Comparison of ENCODE assay signal across 13 cellular contexts in the genomic region with DNA sequence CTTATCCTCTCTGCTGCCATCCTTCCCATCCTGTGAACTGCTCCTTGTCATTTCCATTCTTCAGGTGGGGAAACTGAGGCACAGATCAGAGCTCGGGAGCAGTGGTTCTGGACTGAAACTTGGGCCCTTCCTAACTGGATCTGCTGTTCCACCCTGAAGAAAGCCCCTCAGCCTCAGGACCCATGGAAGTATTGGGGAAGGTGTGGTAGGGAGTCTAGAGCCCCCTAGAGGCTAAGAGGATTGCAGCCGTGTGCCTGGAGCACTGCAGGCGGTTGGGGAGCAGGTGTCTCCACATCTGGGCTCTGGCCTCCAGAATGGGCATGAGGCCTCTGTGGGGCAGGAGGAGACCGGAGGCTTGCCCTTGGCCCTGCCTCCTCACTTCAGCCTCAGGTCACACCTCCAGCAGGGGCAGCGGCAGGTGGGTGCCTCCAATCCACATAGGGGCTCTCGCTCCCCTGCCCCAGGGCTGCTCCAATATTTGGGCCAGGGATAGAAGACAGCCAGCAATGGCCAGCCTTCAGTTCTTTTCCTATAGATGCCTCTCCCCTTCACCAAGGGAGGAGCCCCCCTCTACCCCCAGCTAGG. TPM values are rescaled to one million over a fixed set of nuclear protein-coding genes. Genes with fewer than 3 reads are reported as not detected.
DNase-seq lines count a peak whose midpoint lies in the region; ATAC-seq and TF ChIP-seq lines count a peak whose summit lies in the region.
"Had no signal": no experiment of that assay in that cellular context is flagged by ENCODE, and none has a peak within 500 bp of the region (broad histone marks: within the 10 kb centered on the region; RNA-seq: fewer than 3 reads in every experiment).

No MANE protein-coding gene starts in this region.

- DNase-seq in A673 (ENCODE audit: low spot score): peak; percentile 46
- DNase-seq in RPMI8226: peak; percentile 47
- DNase-seq in fibroblast of mammary gland (ENCODE audit: low read depth): no peak
- no peak for DNase-seq in NCI-H1436 treated with DMSO at 0.1 percent for 48 hours (lab: John Stamatoyannopoulos, UW)
- no peak for DNase-seq in stimulated activated CD4-positive, alpha-beta T cell treated with anti-CD3 and anti-CD28 coated beads, Interleukin-12 subunit alpha, Interleukin-12 subunit beta, amount 100 ng/mL, for 4 hours
- DNase-seq in NCI-H2029 treated with DMSO at 0.1 percent for 48 hours (lab: John Stamatoyannopoulos, UW): no peak
- DNase-seq: caudate nucleus; hypothalamus; naive thymus-derived CD8-positive, alpha-beta T cell had no signal

- BruUV-seq in A673 (replicated peaks; lab: Mats Ljungman, UMichigan): no TSS peak

- no peak for ATAC-seq in GM21447 (IDR thresholded peaks at IDR 0.05; ENCODE audit: unreplicated experiment)
- ATAC-seq: naive thymus-derived CD8-positive, alpha-beta T cell had no signal

- POLR2A ChIA-PET in A673 (lab: Charles Lee; ENCODE audit: low non-redundant PET): no interaction called here

- H3K27ac ChIP-seq in A673 (ENCODE audit: low read depth, low read length, poor library complexity, severe bottlenecking): no peak overlapping the region

- H3K4me3 ChIP-seq in A673 (ENCODE audit: low read depth, low read length, poor library complexity, severe bottlenecking): no peak overlapping the region
- no peak overlapping the region for H3K4me3 ChIP-seq in fibroblast of mammary gland (ENCODE audit: control insufficient read depth, low read depth, low read length)

- CTCF ChIA-PET in A673 (lab: Charles Lee): no interaction called here

- H3K9me3 ChIP-seq in A673 (ENCODE audit: low read depth, low read length, poor library complexity, severe bottlenecking): no peaks in the 10 kb centered on the region

- TF ChIP-seq CTCF in A673 (conservative IDR thresholded peaks at IDR 0.05; ENCODE audit: low read depth, low read length) (peak; percentile 78), GM12872 (IDR thresholded peaks at IDR 0.05; ENCODE audit: insufficient read depth, low read depth, low read length) (peak; percentile 84), fibroblast of mammary gland (conservative IDR thresholded peaks at IDR 0.05; ENCODE audit: control insufficient read depth, insufficient read depth, low read depth, low read length) (peak; percentile 46)

- intact Hi-C loops in A673 (cut with micrococcal nuclease; ENCODE audit: unreplicated experiment): no loop called here

- H3K27me3 ChIP-seq in A673 (replicated peaks; ENCODE audit: insufficient read depth, low read depth, low read length, poor library complexity): no peaks in the 10 kb centered on the region

- H3K4me1 ChIP-seq in A673 (ENCODE audit: insufficient read depth, low read length, poor library complexity, severe bottlenecking): no peaks in the 10 kb centered on the region

- no peaks in the 10 kb centered on the region for H3K36me3 ChIP-seq in A673 (ENCODE audit: insufficient read depth, low read length, poor library complexity, severe bottlenecking)

RNA-seq across cellular contexts. Expression of a gene that starts 28.1 kb away (rescaled TPM):
- total RNA-seq in A673 (2021): not detected in 2 replicates
- total RNA-seq: M059J; naive thymus-derived CD8-positive, alpha-beta T cell; ureter had no signal

RNA-seq across cellular contexts. Expression of a gene that starts 54.4 kb away (rescaled TPM):
- 14.2 and 19.4 TPM in 2 replicates for total RNA-seq in A673 (2021)
- total RNA-seq: naive thymus-derived CD8-positive, alpha-beta T cell had no signal

Comparison
In these comparisons a context has a peak if more than half of its experiments do, and no peak if none do; other contexts are left out.
1. DNase-seq: peak in A673 (single experiment) and RPMI8226 (single experiment); none in fibroblast of mammary gland (single experiment), NCI-H1436 treated with DMSO at 0.1 percent for 48 hours (single experiment), stimulated activated CD4-positive, alpha-beta T cell treated with anti-CD3 and anti-CD28 coated beads, Interleukin-12 subunit alpha, Interleukin-12 subunit beta, amount 100 ng/mL, for 4 hours (single experiment) and NCI-H2029 treated with DMSO at 0.1 percent for 48 hours (single experiment).
2. Peak in every context shown above with its lines, with median percentiles within 50 percentile points of each other: CTCF ChIP-seq.